8 cellular contexts compared by ENCODE assay signal in genomic region chr1:13699510-13699909, GRCh38. TPM values are rescaled to one million over a fixed set of nuclear protein-coding genes. Genes with fewer than 3 reads are reported as not detected.
A peak's percentile ranks its signal among the peaks of the same experiment; 100 is the strongest.
DNase-seq lines count a peak whose midpoint lies in the region; ATAC-seq lines count a peak whose summit lies in the region.

No MANE protein-coding gene starts in this region.

- no peak for DNase-seq in activated CD4-positive, alpha-beta memory T cell treated with anti-CD3 and anti-CD28 coated beads, Interleukin-2, amount 10 ng/mL, durations not matched to agents 7 days and 5 days
- DNase-seq in fibroblast of gingiva (ENCODE audit: low read depth) (peak; percentile 12), neuronal stem cell (ENCODE audit: low spot score) (no peak), SIG-M5 treated with dmso at 0.1 percent for 504 hours (lab: John Stamatoyannopoulos, UW; ENCODE audit: unreplicated experiment) (no peak), NCI-H146 treated with DMSO at 0.1 percent for 48 hours (lab: John Stamatoyannopoulos, UW; ENCODE audit: unreplicated experiment) (no peak)

- H2AK5ac ChIP-seq in neuronal stem cell (ENCODE audit: low read depth, low read length) = no peak overlapping the region

- peaks cover 2% of the 10 kb centered on the region for H3K27me3 Mint-ChIP-seq in activated CD4-positive, alpha-beta memory T cell treated with anti-CD3 and anti-CD28 coated beads, Interleukin-2, amount 10 ng/mL, durations not matched to agents 7 days and 5 days

- H3K27ac ChIP-seq in HUES6 (ENCODE audit: low read depth, low read length) (no peak overlapping the region), neuronal stem cell (replicated peaks; ENCODE audit: low read length) (no peak overlapping the region)

- H2BK120ac ChIP-seq in neuronal stem cell (ENCODE audit: low read depth, low read length) = no peak overlapping the region

- peaks cover 6% of the 10 kb centered on the region for H3K79me1 ChIP-seq in neuronal stem cell (ENCODE audit: low read depth, low read length)

- H3K36me3 Mint-ChIP-seq in activated CD4-positive, alpha-beta memory T cell treated with anti-CD3 and anti-CD28 coated beads, Interleukin-2, amount 10 ng/mL, durations not matched to agents 7 days and 5 days (ENCODE audit: low read depth) = peaks cover 8% of the 10 kb centered on the region

- H3K9me3 ChIP-seq in HUES6 (ENCODE audit: control insufficient read depth, insufficient read depth, low read depth, low read length) = peaks cover 12% of the 10 kb centered on the region
- H3K9me3 ChIP-seq in neuronal stem cell (replicated peaks in 1 of 2; ENCODE audit: control insufficient read depth in 2 of 2, insufficient read depth in 1 of 2, low read depth in 1 of 2, low read length in 2 of 2) = peaks cover 0 to 13% of the 10 kb centered on the region in 2 donors

- H2BK15ac ChIP-seq in neuronal stem cell (ENCODE audit: low read length) = no peak overlapping the region

- no CpG with 5 or more reads among the region's 16 CpGs for WGBS in neuronal stem cell (ENCODE audit: extremely low coverage in 2 of 2, insufficient read length in 2 of 2, insufficient replicate concordance in 1 of 2), 2 donors

- no peak overlapping the region for H3K4ac ChIP-seq in neuronal stem cell (ENCODE audit: low read length)

- peak overlapping the region; percentile 98 for H2AFZ ChIP-seq in neuronal stem cell (ENCODE audit: low read length)

- H3K4me2 ChIP-seq in neuronal stem cell (ENCODE audit: insufficient read depth, low read length, poor library complexity, severe bottlenecking) = peak overlapping the region; percentile 51

- H3K4me3 Mint-ChIP-seq in activated CD4-positive, alpha-beta memory T cell treated with anti-CD3 and anti-CD28 coated beads, Interleukin-2, amount 10 ng/mL, durations not matched to agents 7 days and 5 days = peak overlapping the region; percentile 77

- H3K4me3 ChIP-seq in HUES6 (ENCODE audit: low read depth, low read length) (peak overlapping the region; percentile 66), neuronal stem cell (ENCODE audit: low read length in 2 of 2) (peak overlapping the region; percentile 53 to 87)

- CTCF ChIA-PET in activated CD4-positive, alpha-beta memory T cell treated with anti-CD3 and anti-CD28 coated beads, Interleukin-2, amount 10 ng/mL, durations not matched to agents 7 days and 5 days (lab: Charles Lee) = interaction anchor here (2.4 kb wide), 1 partner anchor 26 kb away, joined by 9 read pairs; no protein-coding TSS in a partner anchor

- H3K18ac ChIP-seq in neuronal stem cell (ENCODE audit: low read length) = peak overlapping the region; percentile 6

- H3K36me3 ChIP-seq in HUES6 (ENCODE audit: control insufficient read depth, insufficient read depth, low read length) = no peaks in the 10 kb centered on the region
- H3K36me3 ChIP-seq in neuronal stem cell (replicated peaks in 1 of 2; ENCODE audit: control insufficient read depth in 2 of 2, insufficient read depth in 2 of 2, low read length in 2 of 2) = no peaks in the 10 kb centered on the region

- H3K9ac ChIP-seq in HUES6 (ENCODE audit: low read length) (peak overlapping the region; percentile 43), neuronal stem cell (ENCODE audit: low read depth, low read length, poor library complexity) (no peak overlapping the region)

- H3K4me1 Mint-ChIP-seq in activated CD4-positive, alpha-beta memory T cell treated with anti-CD3 and anti-CD28 coated beads, Interleukin-2, amount 10 ng/mL, durations not matched to agents 7 days and 5 days = peaks cover 39% of the 10 kb centered on the region

- H4K8ac ChIP-seq in neuronal stem cell (ENCODE audit: low read depth, low read length) = no peak overlapping the region

- peaks cover 2% of the 10 kb centered on the region for H3K9me3 Mint-ChIP-seq in activated CD4-positive, alpha-beta memory T cell treated with anti-CD3 and anti-CD28 coated beads, Interleukin-2, amount 10 ng/mL, durations not matched to agents 7 days and 5 days

- H3K23ac ChIP-seq in neuronal stem cell (ENCODE audit: low read depth, low read length, poor library complexity) = no peak overlapping the region

- no peak overlapping the region for H4K91ac ChIP-seq in neuronal stem cell (ENCODE audit: low read depth, low read length, poor library complexity)

- POLR2A ChIA-PET in activated CD4-positive, alpha-beta memory T cell treated with anti-CD3 and anti-CD28 coated beads, Interleukin-2, amount 10 ng/mL, durations not matched to agents 7 days and 5 days (lab: Charles Lee) = interaction anchor here (1.0 to 1.6 kb wide), 2 partner anchors 31 to 50 kb away, joined by 5 to 11 read pairs; no protein-coding TSS in a partner anchor

- H3K27ac Mint-ChIP-seq in activated CD4-positive, alpha-beta memory T cell treated with anti-CD3 and anti-CD28 coated beads, Interleukin-2, amount 10 ng/mL, durations not matched to agents 7 days and 5 days = peak overlapping the region; percentile 87

- no peak overlapping the region for H2BK12ac ChIP-seq in neuronal stem cell (ENCODE audit: low read length)

- H3K14ac ChIP-seq in neuronal stem cell (ENCODE audit: low read length) = no peak overlapping the region

- H3K4me1 ChIP-seq in HUES6 (ENCODE audit: control insufficient read depth, insufficient read depth, low read length) = no peaks in the 10 kb centered on the region; the same call in 1 of the 2 replicates
- H3K4me1 ChIP-seq in neuronal stem cell (ENCODE audit: control insufficient read depth in 2 of 2, insufficient read depth in 1 of 2, low read depth in 1 of 2, low read length in 2 of 2) = peaks cover 0 to 6% of the 10 kb centered on the region in 2 donors

- H3K27me3 ChIP-seq in HUES6 (ENCODE audit: control insufficient read depth, insufficient read depth, low read length) = peaks cover 31% of the 10 kb centered on the region
- no peaks in the 10 kb centered on the region for H3K27me3 ChIP-seq in neuronal stem cell (ENCODE audit: control insufficient read depth in 3 of 3, insufficient read depth in 3 of 3, low read depth in 1 of 3, low read length in 3 of 3)

- ATAC-seq in GM21367 (IDR thresholded peaks at IDR 0.05; ENCODE audit: unreplicated experiment) = no peak
- ATAC-seq in HG03457 (IDR thresholded peaks at IDR 0.05; ENCODE audit: unreplicated experiment) = no peak

- H2BK5ac ChIP-seq in neuronal stem cell (ENCODE audit: low read length) = peak overlapping the region; percentile 55

RNA-seq across cellular contexts. Expression of gene PRDM2, which starts 0.5 kb away (rescaled TPM):
- total RNA-seq in activated CD4-positive, alpha-beta memory T cell treated with anti-CD3 and anti-CD28 coated beads, Interleukin-2, amount 10 ng/mL, durations not matched to agents 7 days and 5 days = 10 to 100 TPM; 56.3 to 58.4 TPM
- 27.5 TPM for polyA plus RNA-seq in neuronal stem cell (2013, experiment 1 of 2)
- polyA plus RNA-seq in neuronal stem cell (2013, experiment 2 of 2) = 26.8 TPM
